Comparison of ENCODE assay signal across 13 cellular contexts in genomic region chr5:67065237-67065636, GRCh38.
DNase-seq lines count a peak whose midpoint lies in the region; ATAC-seq lines count a peak whose summit lies in the region.
"Had no signal": no experiment of that assay in that cellular context is flagged by ENCODE, and none has a peak within 500 bp of the region (broad histone marks: within the 10 kb centered on the region; RNA-seq: fewer than 3 reads in every experiment).

No MANE protein-coding gene starts in this region.

- peak; percentile 20 for DNase-seq in activated T-cell treated with anti-CD3 and anti-CD28 coated beads for 48 hours (ENCODE audit: low read depth)
- DNase-seq in activated T-cell treated with anti-CD3 and anti-CD28 coated beads, Interleukin-2, amount 50 U/mL, for 1 hour: no peak
- peak; percentile 36 to 50 for DNase-seq in activated T-cell treated with anti-CD3 and anti-CD28 coated beads, Interleukin-2, amount 50 U/mL, for 48 hours
- DNase-seq in stimulated activated CD4-positive, alpha-beta T cell treated with anti-CD3 and anti-CD28 coated beads, Interleukin-4, amount 100 ng/mL, for 48 hours (ENCODE audit: low read depth in 2 of 2): peak; percentile 8 to 25
- no peak for DNase-seq in cerebellum (ENCODE audit: low spot score)
- no peak for DNase-seq in left cardiac atrium
- DNase-seq: activated CD4-positive, alpha-beta T cell treated with anti-CD3 and anti-CD28 coated beads, Interleukin-2, amount 50 U/mL, for 1 hour; erythroblast; NCI-H1694 had no signal

- intact Hi-C loops in left cardiac atrium (cut with DNase I): no loop called here

- ATAC-seq in HG03025 (IDR thresholded peaks at IDR 0.05; ENCODE audit: low FRiP score, unreplicated experiment): peak; percentile 64
- ATAC-seq in left cardiac atrium: no peak
- ATAC-seq in GM21367 (IDR thresholded peaks at IDR 0.05; ENCODE audit: unreplicated experiment): no peak
- ATAC-seq: body of pancreas, sciatic nerve had no signal

Comparison
In these comparisons a context has a peak if more than half of its experiments do, and no peak if none do; other contexts are left out.
1. DNase-seq: peak in activated T-cell treated with anti-CD3 and anti-CD28 coated beads for 48 hours (single experiment), activated T-cell treated with anti-CD3 and anti-CD28 coated beads, Interleukin-2, amount 50 U/mL, for 48 hours (2 of 2) and stimulated activated CD4-positive, alpha-beta T cell treated with anti-CD3 and anti-CD28 coated beads, Interleukin-4, amount 100 ng/mL, for 48 hours (2 of 2); none in activated T-cell treated with anti-CD3 and anti-CD28 coated beads, Interleukin-2, amount 50 U/mL, for 1 hour (single experiment), cerebellum (single experiment) and left cardiac atrium (single experiment).